ENCODE assay signal across 18 cellular contexts in genomic region chr1:28409066-28409465, GRCh38.
"Had no signal": no experiment of that assay in that cellular context is flagged by ENCODE, and none has a peak within 500 bp of the region (broad histone marks: within the 10 kb centered on the region; RNA-seq: fewer than 3 reads in every experiment).

No MANE protein-coding gene starts in this region.

- H3K4me1 Mint-ChIP-seq: stimulated activated naive CD8-positive, alpha-beta T cell treated with anti-CD3 and anti-CD28 coated beads, Interleukin-15, amount 100 ng/mL, for 72 hours had no signal

- H3K27me3 ChIP-seq: dorsolateral prefrontal cortex, esophagus muscularis mucosa, gastrocnemius medialis, heart right ventricle, neutrophil, transverse colon had no signal

- H3K4me3 Mint-ChIP-seq: nephron; stimulated activated naive B cell treated with anti-CD40 and anti-IgM and Interleukin-4, amounts not matched to agents 10 μg/mL and 1 μg/mL and 100 μg/mL, for 72 hours; stimulated activated naive CD8-positive, alpha-beta T cell treated with anti-CD3 and anti-CD28 coated beads, Interleukin-15, amount 100 ng/mL, for 72 hours had no signal

- H3K36me3 ChIP-seq: gastrocnemius medialis, neutrophil, thoracic aorta had no signal

- DNase-seq: cortex of kidney; dorsolateral prefrontal cortex; effector CD8-positive, alpha-beta T cell; gastrocnemius medialis; heart right ventricle; islet precursor cell; posterior cingulate gyrus; stimulated activated CD4-positive, alpha-beta T cell treated with anti-CD3 and anti-CD28 coated beads, Interleukin-2, amount 100 ng/mL, for 24 hours; stimulated activated CD4-positive, alpha-beta T cell treated with anti-CD3 and anti-CD28 coated beads, Interleukin-4, amount 100 ng/mL, for 4 hours; stimulated activated naive B cell treated with anti-CD40 and anti-IgM and Interleukin-4, amounts not matched to agents 10 μg/mL and 1 μg/mL and 100 μg/mL, for 72 hours; stimulated activated naive CD8-positive, alpha-beta T cell treated with anti-CD3 and anti-CD28 coated beads, Interleukin-15, amount 100 ng/mL, for 72 hours; transverse colon had no signal

- H3K27me3 Mint-ChIP-seq: stimulated activated naive B cell treated with anti-CD40 and anti-IgM and Interleukin-4, amounts not matched to agents 10 μg/mL and 1 μg/mL and 100 μg/mL, for 72 hours; stimulated activated naive CD8-positive, alpha-beta T cell treated with anti-CD3 and anti-CD28 coated beads, Interleukin-15, amount 100 ng/mL, for 72 hours had no signal

- H3K9me3 ChIP-seq: esophagus muscularis mucosa, gastrocnemius medialis, heart right ventricle, neutrophil, thoracic aorta, transverse colon had no signal

- H3K27ac ChIP-seq: epithelial cell of prostate, esophagus muscularis mucosa, gastrocnemius medialis, heart right ventricle, neutrophil, skin epidermis, thoracic aorta, transverse colon had no signal

- H3K27ac Mint-ChIP-seq: nephron; stimulated activated naive B cell treated with anti-CD40 and anti-IgM and Interleukin-4, amounts not matched to agents 10 μg/mL and 1 μg/mL and 100 μg/mL, for 72 hours; stimulated activated naive CD8-positive, alpha-beta T cell treated with anti-CD3 and anti-CD28 coated beads, Interleukin-15, amount 100 ng/mL, for 72 hours had no signal

- H3K9me3 Mint-ChIP-seq: nephron; stimulated activated naive B cell treated with anti-CD40 and anti-IgM and Interleukin-4, amounts not matched to agents 10 μg/mL and 1 μg/mL and 100 μg/mL, for 72 hours; stimulated activated naive CD8-positive, alpha-beta T cell treated with anti-CD3 and anti-CD28 coated beads, Interleukin-15, amount 100 ng/mL, for 72 hours had no signal

- H3K4me1 ChIP-seq: gastrocnemius medialis had no signal

- H3K4me3 ChIP-seq: esophagus muscularis mucosa, gastrocnemius medialis, skin epidermis, thoracic aorta, transverse colon had no signal
